8 cellular contexts compared by ENCODE assay signal in the genomic region with DNA sequence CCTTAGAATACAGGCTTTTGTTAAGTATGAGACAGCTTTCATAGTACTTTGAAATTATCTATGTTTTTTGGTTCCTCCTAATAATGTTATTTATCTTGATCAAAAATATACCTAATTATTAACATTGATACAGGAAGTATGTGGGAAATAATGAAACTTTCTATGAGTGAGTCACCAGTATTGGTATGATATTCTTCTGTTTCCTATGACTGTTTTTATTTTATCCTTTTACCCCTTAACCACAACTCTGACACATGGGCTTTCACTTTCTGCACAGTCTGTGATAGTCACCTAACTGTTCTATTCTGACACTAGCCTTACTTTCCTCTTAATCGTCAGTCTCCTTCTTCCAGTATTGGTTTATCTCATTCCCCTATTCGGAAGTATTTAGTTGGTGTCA. TPM values are rescaled to one million over a fixed set of nuclear protein-coding genes. Genes with fewer than 3 reads are reported as not detected.
DNase-seq lines count a peak whose midpoint lies in the region; ATAC-seq, FAIRE-seq and TF ChIP-seq lines count a peak whose summit lies in the region.

No MANE protein-coding gene starts in this region.

- peaks cover 1 to 7% of the 10 kb centered on the region in 2 experiments for H3K36me3 ChIP-seq in HepG2 (replicated peaks in 1 of 2; ENCODE audit: control insufficient read depth in 1 of 2, insufficient read depth in 2 of 2, low read length in 2 of 2)

- H3K9me3 ChIP-seq in HepG2 (ENCODE audit: low read length) = no peaks in the 10 kb centered on the region

- peaks cover 27% of the 10 kb centered on the region for H3K79me2 ChIP-seq in HepG2 (ENCODE audit: insufficient read depth, low read length)

- no peak overlapping the region for H3K9ac ChIP-seq in HepG2 (ENCODE audit: insufficient read depth, low read depth, low read length)

- H3K4me2 ChIP-seq in HepG2 (ENCODE audit: low read depth, low read length) = no peak overlapping the region

- FAIRE-seq in HepG2 (lab: Jason Lieb, UNC) = no peak

- ATAC-seq in GM21447 (IDR thresholded peaks at IDR 0.05; ENCODE audit: unreplicated experiment) = peak; percentile 52
- ATAC-seq in HG03575 (IDR thresholded peaks at IDR 0.05; ENCODE audit: extremely low read depth, insufficient number of reproducible peaks, low FRiP score, unreplicated experiment) = peak; percentile 84
- no peak for ATAC-seq in Right ventricle myocardium superior (ENCODE audit: poor library complexity)
- no peak for ATAC-seq in HepG2

- no peak overlapping the region for H3K4me3 ChIP-seq in HepG2 (replicated peaks in 1 of 3; ENCODE audit: insufficient read depth in 1 of 3, low read depth in 2 of 3, low read length in 3 of 3)

- DNase-seq in GM10266 (ENCODE audit: extremely low spot score) = peak; percentile 75
- peak; percentile 24 for DNase-seq in activated naive CD4-positive, alpha-beta T cell treated with anti-CD3 and anti-CD28 coated beads, Interleukin-2, amount 50 U/mL, for 16 hours
- no peak for DNase-seq in Right ventricle myocardium superior
- no peak for DNase-seq in HepG2 (ENCODE audit: low spot score)
- no peak for DNase-seq in KBM-7
- no peak for DNase-seq in amniotic stem cell (lab: John Stamatoyannopoulos, UW)

- H3K27me3 ChIP-seq in HepG2 (ENCODE audit: control insufficient read depth in 1 of 2, insufficient read depth in 2 of 2, low read length in 2 of 2) = no peaks in the 10 kb centered on the region; a peak in 1 of 5 replicates

- TF ChIP-seq RAD21 in HepG2 (CRISPR knock-in tag; IDR thresholded peaks at IDR 0.05) = no peak

- CTCF ChIA-PET in HepG2 (lab: Yijun Ruan, JAX; ENCODE audit: low intra/inter-chr PET ratio, low total read pairs) = no interaction called here

- POLR2A ChIA-PET in HepG2 (lab: Yijun Ruan, JAX) = no interaction called here

- no peak for TF ChIP-seq EP300 in HepG2 (IDR thresholded peaks at IDR 0.05; ENCODE audit: low read depth in 2 of 2, low read length in 2 of 2)
- no peak for TF ChIP-seq EP300 in HepG2 (CRISPR knock-in tag; IDR thresholded peaks at IDR 0.05; ENCODE audit: borderline replicate concordance)

- H2AFZ ChIP-seq in HepG2 (ENCODE audit: low read length) = no peak overlapping the region

- H3K4me1 ChIP-seq in HepG2 (ENCODE audit: insufficient read depth, low read length) = peaks cover 14% of the 10 kb centered on the region

- no peak overlapping the region for H3K27ac ChIP-seq in HepG2 (ENCODE audit: extremely low read length, insufficient read depth, low read length)

- no peaks in the 10 kb centered on the region for H4K20me1 ChIP-seq in HepG2 (ENCODE audit: insufficient read depth, low read length)

- no peak for TF ChIP-seq POLR2A in HepG2 (IDR thresholded peaks at IDR 0.05; ENCODE audit: insufficient read depth in 1 of 2, low read depth in 2 of 2, low read length in 2 of 2)

- 94% methylated on average over 2 of the region's 2 CpGs for WGBS in HepG2 (ENCODE audit: low lambda C conversion rate)

- no TSS peak for BruUV-seq in HepG2 (replicated peaks; lab: Mats Ljungman, UMichigan)

- TF ChIP-seq CTCF in GM10266 (IDR thresholded peaks at IDR 0.05; ENCODE audit: control insufficient read depth, insufficient read depth, low read depth, missing control alignments) (no peak), HepG2 (CRISPR knock-in tag; IDR thresholded peaks at IDR 0.05) (no peak)

- in situ Hi-C loops in HepG2 (cut with HindIII; ENCODE audit: extremely low pct_ligation_motif_present, low pct_unique_long_range_greater_than_20kb) = no loop called here
- in situ Hi-C loops in KBM-7 (cut with MboI; ENCODE audit: low pct_unique_long_range_greater_than_20kb, low sequenced_read_pairs) = no loop called here

- intact Hi-C loops in Right ventricle myocardium superior (cut with DNase I) (loop anchor here (10.0 kb wide), 1 partner anchor 130 kb away; the partner anchor contains the start of gene COPS4), HepG2 (cut with micrococcal nuclease; ENCODE audit: unreplicated experiment) (no loop called here)

TF ChIP-seq in HepG2, 621 proteins besides CTCF, POLR2A, EP300 and RAD21 (continues in another document):
- no peak for TF ChIP-seq ZEB1 (IDR thresholded peaks at IDR 0.05; ENCODE audit: insufficient replicate concordance, low read depth)
- TF ChIP-seq FOXP1 (IDR thresholded peaks at IDR 0.05) = no peak
- TF ChIP-seq FOXP1 (CRISPR knock-in tag; IDR thresholded peaks at IDR 0.05) = no peak
- no peak for TF ChIP-seq ZFP36 (IDR thresholded peaks at IDR 0.05; ENCODE audit: borderline replicate concordance, low read depth, low read length, partially characterized antibody)
- TF ChIP-seq ZNF776 (CRISPR knock-in tag; IDR thresholded peaks at IDR 0.05) = no peak
- TF ChIP-seq ZNF761 (CRISPR knock-in tag; conservative IDR thresholded peaks at IDR 0.05) = no peak
- TF ChIP-seq ZNF234 (CRISPR knock-in tag; conservative IDR thresholded peaks at IDR 0.05) = no peak
- TF ChIP-seq ATF5 (CRISPR knock-in tag; IDR thresholded peaks at IDR 0.05; ENCODE audit: low read depth) = no peak
- TF ChIP-seq SRY (CRISPR knock-in tag; IDR thresholded peaks at IDR 0.05) = no peak
- no peak for TF ChIP-seq ZNF773 (CRISPR knock-in tag; IDR thresholded peaks at IDR 0.05; ENCODE audit: borderline replicate concordance)
- no peak for TF ChIP-seq STAG1 (CRISPR knock-in tag; IDR thresholded peaks at IDR 0.05)
- TF ChIP-seq ZNF891 (CRISPR knock-in tag; IDR thresholded peaks at IDR 0.05) = no peak
- no peak for TF ChIP-seq GABPA (IDR thresholded peaks at IDR 0.05; ENCODE audit: low read depth, low read length)
- TF ChIP-seq GABPA (CRISPR knock-in tag; IDR thresholded peaks at IDR 0.05; ENCODE audit: low read depth) = no peak
- TF ChIP-seq ZNF354B (CRISPR knock-in tag; IDR thresholded peaks at IDR 0.05) = no peak
- no peak for TF ChIP-seq ZNF816 (CRISPR knock-in tag; IDR thresholded peaks at IDR 0.05; ENCODE audit: borderline replicate concordance)
- TF ChIP-seq ZNF7 (CRISPR knock-in tag; IDR thresholded peaks at IDR 0.05) = no peak
- no peak for TF ChIP-seq WIZ (CRISPR knock-in tag; IDR thresholded peaks at IDR 0.05)

RNA-seq across cellular contexts. Expression of gene THAP9, which starts 4.7 kb away (rescaled TPM):
- total RNA-seq in Right ventricle myocardium superior (5.6 TPM), HepG2 (2016; rRNA removed; fragmentation: Illumina TruSeq; extraction: Trizol) (7.2 and 11.4 TPM in 2 replicates)
- total RNA-seq in HepG2 (2016; cell fraction: cytosol; rRNA removed; fragmentation: Illumina TruSeq; extraction: Trizol; ENCODE audit: low read depth) = 1.2 and 2.2 TPM in 2 replicates
- total RNA-seq in HepG2 (2016; cell fraction: insoluble cytoplasmic fraction; rRNA removed; fragmentation: Illumina TruSeq; extraction: Trizol) = 7.7 and 12.8 TPM in 2 replicates
- 5.3 and 5.5 TPM in 2 replicates for total RNA-seq in HepG2 (2016; cell fraction: membrane; rRNA removed; fragmentation: Illumina TruSeq; extraction: Trizol)
- 7.6 and 8.8 TPM in 2 replicates for total RNA-seq in HepG2 (2016; cell fraction: nucleus; rRNA removed; fragmentation: Illumina TruSeq; extraction: Trizol)
- polyA plus RNA-seq in HepG2 (2011; rRNA removed) = 4.8 and 6.0 TPM in 2 replicates
- 1.6 and 2.5 TPM in 2 replicates for polyA plus RNA-seq in HepG2 (2011; cell fraction: cytosol; rRNA removed)
- polyA plus RNA-seq in HepG2 (2011; cell fraction: nucleus; rRNA removed) = 3.3 and 5.5 TPM in 2 replicates
- polyA plus RNA-seq in HepG2 (2012) = 4.3 and 4.8 TPM in 2 replicates
- 0.57 and 0.67 TPM in 2 replicates for polyA plus RNA-seq in HepG2 (2016; cell fraction: cytosol; fragmentation: Illumina TruSeq; extraction: Trizol; ENCODE audit: low read depth)
- 4.5 and 7.1 TPM in 2 replicates for polyA plus RNA-seq in HepG2 (2016; cell fraction: insoluble cytoplasmic fraction; fragmentation: Illumina TruSeq; extraction: Trizol; ENCODE audit: low read depth)
- 0.98 and 1.1 TPM in 2 replicates for polyA plus RNA-seq in HepG2 (2016; cell fraction: membrane; fragmentation: Illumina TruSeq; extraction: Trizol; ENCODE audit: low read depth)
- polyA plus RNA-seq in HepG2 (2016; cell fraction: nucleus; fragmentation: Illumina TruSeq; extraction: Trizol; ENCODE audit: insufficient read depth, low read depth) = 10.1 and 11.6 TPM in 2 replicates
- polyA minus RNA-seq in HepG2 (2011; rRNA and poly(A)+ RNA removed; ENCODE audit: low replicate concordance) = 3.1 and 5.1 TPM in 2 replicates
- polyA minus RNA-seq in HepG2 (2011; cell fraction: cytosol; rRNA and poly(A)+ RNA removed) = 5.0 and 5.4 TPM in 2 replicates
- 12.1 and 13.3 TPM in 2 replicates for polyA minus RNA-seq in HepG2 (2011; cell fraction: nucleus; rRNA and poly(A)+ RNA removed)

RNA-seq across cellular contexts. Expression of gene SEC31A, which starts 14.3 kb away (rescaled TPM):
- total RNA-seq in Right ventricle myocardium superior (82.1 TPM), HepG2 (2016; rRNA removed; fragmentation: Illumina TruSeq; extraction: Trizol) (231 and 351 TPM in 2 replicates)
- total RNA-seq in HepG2 (2016; cell fraction: cytosol; rRNA removed; fragmentation: Illumina TruSeq; extraction: Trizol; ENCODE audit: low read depth) = 153 and 165 TPM in 2 replicates
- total RNA-seq in HepG2 (2016; cell fraction: insoluble cytoplasmic fraction; rRNA removed; fragmentation: Illumina TruSeq; extraction: Trizol) = 221 and 327 TPM in 2 replicates
- total RNA-seq in HepG2 (2016; cell fraction: membrane; rRNA removed; fragmentation: Illumina TruSeq; extraction: Trizol) = 126 and 145 TPM in 2 replicates
- 296 and 335 TPM in 2 replicates for total RNA-seq in HepG2 (2016; cell fraction: nucleus; rRNA removed; fragmentation: Illumina TruSeq; extraction: Trizol)
- polyA plus RNA-seq in HepG2 (2011; rRNA removed) = 367 and 435 TPM in 2 replicates
- polyA plus RNA-seq in HepG2 (2011; cell fraction: cytosol; rRNA removed) = 222 and 250 TPM in 2 replicates
- polyA plus RNA-seq in HepG2 (2011; cell fraction: nucleus; rRNA removed) = 292 and 298 TPM in 2 replicates
- 231 and 278 TPM in 2 replicates for polyA plus RNA-seq in HepG2 (2012)
- 19.0 and 23.6 TPM in 2 replicates for polyA plus RNA-seq in HepG2 (2016; cell fraction: cytosol; fragmentation: Illumina TruSeq; extraction: Trizol; ENCODE audit: low read depth)
- 346 and 349 TPM in 2 replicates for polyA plus RNA-seq in HepG2 (2016; cell fraction: insoluble cytoplasmic fraction; fragmentation: Illumina TruSeq; extraction: Trizol; ENCODE audit: low read depth)
- 56.3 and 61.4 TPM in 2 replicates for polyA plus RNA-seq in HepG2 (2016; cell fraction: membrane; fragmentation: Illumina TruSeq; extraction: Trizol; ENCODE audit: low read depth)
- 365 and 398 TPM in 2 replicates for polyA plus RNA-seq in HepG2 (2016; cell fraction: nucleus; fragmentation: Illumina TruSeq; extraction: Trizol; ENCODE audit: insufficient read depth, low read depth)
- 130 and 600 TPM in 2 replicates for polyA minus RNA-seq in HepG2 (2011; rRNA and poly(A)+ RNA removed; ENCODE audit: low replicate concordance)
- polyA minus RNA-seq in HepG2 (2011; cell fraction: cytosol; rRNA and poly(A)+ RNA removed) = 218 and 219 TPM in 2 replicates
- polyA minus RNA-seq in HepG2 (2011; cell fraction: nucleus; rRNA and poly(A)+ RNA removed) = 778 and 787 TPM in 2 replicates

Comparison
In these comparisons a context has a peak if more than half of its experiments do, and no peak if none do; other contexts are left out.
1. DNase-seq: peak in GM10266 (single experiment) and activated naive CD4-positive, alpha-beta T cell treated with anti-CD3 and anti-CD28 coated beads, Interleukin-2, amount 50 U/mL, for 16 hours (single experiment); none in Right ventricle myocardium superior (single experiment), HepG2 (single experiment), KBM-7 (single experiment) and amniotic stem cell (single experiment).
2. ATAC-seq: peak in GM21447 (single experiment) and HG03575 (single experiment); none in Right ventricle myocardium superior (single experiment) and HepG2 (single experiment).